Comparison of ENCODE assay signal across 26 cellular contexts in the genomic region with DNA sequence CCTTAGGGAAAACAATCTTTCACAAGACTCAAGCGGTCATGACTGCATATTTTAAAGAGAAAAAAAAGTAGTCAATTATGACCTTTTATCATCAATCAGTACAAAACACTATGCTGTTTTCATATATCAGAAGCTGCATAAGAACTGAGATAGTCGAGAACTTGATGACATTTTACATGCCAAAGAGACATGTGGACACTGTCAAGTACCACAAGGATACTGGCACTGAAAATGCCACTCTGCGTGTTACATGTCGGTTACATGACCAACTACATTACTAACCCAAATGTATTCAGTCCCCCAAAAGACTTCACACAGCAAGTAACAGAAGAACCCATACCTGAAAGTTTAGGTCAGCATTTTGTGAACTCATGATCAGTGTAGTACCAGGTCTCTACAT.
DNase-seq lines count a peak whose midpoint lies in the region; ATAC-seq, FAIRE-seq and TF ChIP-seq lines count a peak whose summit lies in the region.
"Had no signal": no experiment of that assay in that cellular context is flagged by ENCODE, and none has a peak within 500 bp of the region (broad histone marks: within the 10 kb centered on the region; RNA-seq: fewer than 3 reads in every experiment).

No MANE protein-coding gene starts in this region.

- H3K9ac ChIP-seq in SK-N-SH (no peak overlapping the region), endothelial cell of umbilical vein (replicated peaks; ENCODE audit: extremely low read depth, insufficient read depth, low read length) (no peak overlapping the region)
- H3K9ac ChIP-seq: BLaER1 treated with 17β-estradiol and CSF1 and Interleukin-3, amounts not matched to agents 10 nM and 100 nM had no signal

- POLR2A ChIA-PET in SK-N-SH (lab: Yijun Ruan, JAX) (no interaction called here), endothelial cell of umbilical vein (lab: Charles Lee) (no interaction called here)
- POLR2A ChIA-PET in CD4-positive, alpha-beta memory T cell (lab: Charles Lee; ENCODE audit: partially characterized antibody), result no interaction called here

- intact Hi-C loops in endothelial cell of umbilical vein (cut with micrococcal nuclease) (no loop called here), heart left ventricle (cut with DNase I) (no loop called here)
- intact Hi-C loops in CD4-positive, alpha-beta memory T cell (cut with micrococcal nuclease), result no loop called here

- TF ChIP-seq POLR2A in endothelial cell of umbilical vein (IDR thresholded peaks at IDR 0.05; ENCODE audit: low read depth, low read length) (no peak), heart left ventricle (IDR thresholded peaks at IDR 0.05) (no peak)

- TF ChIP-seq CTCF in SK-N-SH (IDR thresholded peaks at IDR 0.05) (no peak), endothelial cell of umbilical vein (IDR thresholded peaks at IDR 0.05; ENCODE audit: extremely low read depth in 1 of 2, insufficient read depth in 1 of 2, low read depth in 1 of 2, low read length in 2 of 2) (no peak), heart left ventricle (IDR thresholded peaks at IDR 0.05) (no peak)

- no peaks in the 10 kb centered on the region for H3K9me1 ChIP-seq in endothelial cell of umbilical vein (replicated peaks; ENCODE audit: control insufficient read depth, extremely low read depth, insufficient read depth, low read length)

- no peak overlapping the region for H3K4me3 Mint-ChIP-seq in CD4-positive, alpha-beta memory T cell
- H3K4me3 Mint-ChIP-seq: CD8-positive, alpha-beta memory T cell had no signal

- peaks cover 0 to 13% (median 5%) of the 10 kb centered on the region in 8 donors for H3K9me3 Mint-ChIP-seq in CD4-positive, alpha-beta memory T cell

- H4K20me1 ChIP-seq in SK-N-SH (ENCODE audit: insufficient read depth) (no peaks in the 10 kb centered on the region), endothelial cell of umbilical vein (replicated peaks; ENCODE audit: control insufficient read depth, extremely low read depth, insufficient read depth, low read length) (no peaks in the 10 kb centered on the region)
- H4K20me1 ChIP-seq: BLaER1 treated with 17β-estradiol and CSF1 and Interleukin-3, amounts not matched to agents 10 nM and 100 nM had no signal

- H3K27me3 Mint-ChIP-seq in CD4-positive, alpha-beta memory T cell, result no peaks in the 10 kb centered on the region
- H3K27me3 Mint-ChIP-seq: CD8-positive, alpha-beta memory T cell had no signal

- no peaks in the 10 kb centered on the region for H3K9me3 ChIP-seq in SK-N-SH
- H3K9me3 ChIP-seq in endothelial cell of umbilical vein (replicated peaks; ENCODE audit: control insufficient read depth, insufficient read depth, low read length), result no peaks in the 10 kb centered on the region
- no peaks in the 10 kb centered on the region for H3K9me3 ChIP-seq in heart left ventricle
- peaks cover 0 to 5% of the 10 kb centered on the region in 2 donors for H3K9me3 ChIP-seq in CD4-positive, alpha-beta memory T cell (ENCODE audit: control insufficient read depth in 1 of 2, low read length in 2 of 2)
- H3K9me3 ChIP-seq: BLaER1 treated with 17β-estradiol and CSF1 and Interleukin-3, amounts not matched to agents 10 nM and 100 nM had no signal

- H3K79me2 ChIP-seq in SK-N-SH (ENCODE audit: insufficient read depth) (no peaks in the 10 kb centered on the region), endothelial cell of umbilical vein (ENCODE audit: control insufficient read depth, insufficient read depth, low read length) (no peaks in the 10 kb centered on the region)

- 87% methylated on average over 4 of the region's 4 CpGs for WGBS in SK-N-SH (ENCODE audit: low lambda C conversion rate)
- 39 to 63% (median 48%) methylated on average over 4 of the region's 4 CpGs for WGBS in heart left ventricle, 4 donors

- no TSS peak for BruUV-seq in endothelial cell of umbilical vein (replicated peaks; lab: Mats Ljungman, UMichigan)

- DNase-seq in SK-N-SH (no peak), endothelial cell of umbilical vein (ENCODE audit: low read depth, low spot score) (no peak), heart left ventricle (peak in 2 of 5 donors; percentile 16 to 19), medulla oblongata (ENCODE audit: extremely low spot score) (peak; percentile 4), NCI-H128 (lab: John Stamatoyannopoulos, UW; ENCODE audit: unreplicated experiment) (no peak)
- DNase-seq in activated naive CD4-positive, alpha-beta T cell (lab: John Stamatoyannopoulos, UW), result no peak
- no peak for DNase-seq in CD4-positive, alpha-beta memory T cell
- DNase-seq: ACHN; Calu3; CD8-positive, alpha-beta memory T cell; DMS153; H7; MM.1S; NCI-H1048; NCI-H1436; NCI-H1930; NCI-H2227 treated with DMSO at 0.1 percent for 48 hours; NCI-H748 treated with DMSO at 0.1 percent for 48 hours; PC-9; RPMI8226; SIG-M5 had no signal

- H3K4me2 ChIP-seq in SK-N-SH (no peak overlapping the region), endothelial cell of umbilical vein (ENCODE audit: insufficient read depth, low read length) (no peak overlapping the region)
- H3K4me2 ChIP-seq: BLaER1 treated with 17β-estradiol and CSF1 and Interleukin-3, amounts not matched to agents 10 nM and 100 nM; PC-9 had no signal

- H2AFZ ChIP-seq in SK-N-SH (ENCODE audit: low read depth) (no peak overlapping the region), endothelial cell of umbilical vein (ENCODE audit: low read depth, low read length) (peak overlapping the region; percentile 47)

- no peak overlapping the region for H3K27ac Mint-ChIP-seq in CD4-positive, alpha-beta memory T cell
- H3K27ac Mint-ChIP-seq: CD8-positive, alpha-beta memory T cell had no signal

- peak; percentile 24 for FAIRE-seq in endothelial cell of umbilical vein (lab: Jason Lieb, UNC)
- FAIRE-seq: GM12891, K562 had no signal

- no peaks in the 10 kb centered on the region for H3K36me3 Mint-ChIP-seq in CD4-positive, alpha-beta memory T cell
- H3K36me3 Mint-ChIP-seq: CD8-positive, alpha-beta memory T cell had no signal

- no peaks in the 10 kb centered on the region for H3K9me2 ChIP-seq in SK-N-SH

- dilution Hi-C loops in endothelial cell of umbilical vein (cut with MboI; ENCODE audit: extremely low pct_ligation_motif_present, low sequenced_read_pairs), result no loop called here

- no peaks in the 10 kb centered on the region for H3K27me3 ChIP-seq in SK-N-SH (ENCODE audit: insufficient read depth)
- no peaks in the 10 kb centered on the region for H3K27me3 ChIP-seq in endothelial cell of umbilical vein (ENCODE audit: control insufficient read depth in 2 of 2, insufficient read depth in 2 of 2, low read length in 2 of 2)
- H3K27me3 ChIP-seq in heart left ventricle, result no peaks in the 10 kb centered on the region
- no peaks in the 10 kb centered on the region for H3K27me3 ChIP-seq in CD4-positive, alpha-beta memory T cell (ENCODE audit: insufficient read depth, low read length)
- H3K27me3 ChIP-seq: BLaER1 treated with 17β-estradiol and CSF1 and Interleukin-3, amounts not matched to agents 10 nM and 100 nM had no signal

- no peak for TF ChIP-seq RAD21 in SK-N-SH (IDR thresholded peaks at IDR 0.05; ENCODE audit: low read length)

- H3K4me1 ChIP-seq in SK-N-SH (ENCODE audit: control insufficient read depth in 1 of 2, insufficient read depth in 2 of 2, low read depth in 1 of 2, low read length in 1 of 2) (no peaks in the 10 kb centered on the region), endothelial cell of umbilical vein (ENCODE audit: control insufficient read depth, extremely low read depth, insufficient read depth, low read length) (no peaks in the 10 kb centered on the region), heart left ventricle (peaks cover 0 to 17% (median 0%) of the 10 kb centered on the region in 12 donors)
- no peaks in the 10 kb centered on the region for H3K4me1 ChIP-seq in CD4-positive, alpha-beta memory T cell (ENCODE audit: insufficient read depth, low read length)
- H3K4me1 ChIP-seq: BLaER1 treated with 17β-estradiol and CSF1 and Interleukin-3, amounts not matched to agents 10 nM and 100 nM had no signal

- ATAC-seq in SK-N-SH treated with all-trans-retinoic acid at 6 μM for 48 hours, result peak; percentile 32; the same call in 2 of the 3 replicates
- ATAC-seq in heart left ventricle, result peak; percentile 48 to 65 (median 64)
- ATAC-seq: K562 had no signal

- TF ChIP-seq EP300 in SK-N-SH (IDR thresholded peaks at IDR 0.05; ENCODE audit: borderline replicate concordance in 1 of 2, low read depth in 1 of 2, low read length in 1 of 2), result no peak

- H3K4me3 ChIP-seq in SK-N-SH (ENCODE audit: low read depth in 2 of 2, low read length in 1 of 2), result no peak overlapping the region
- H3K4me3 ChIP-seq in endothelial cell of umbilical vein (replicated peaks in 1 of 3; ENCODE audit: insufficient read depth in 1 of 3, low read depth in 1 of 3, low read length in 3 of 3), result no peak overlapping the region
- no peak overlapping the region for H3K4me3 ChIP-seq in heart left ventricle
- no peak overlapping the region for H3K4me3 ChIP-seq in CD4-positive, alpha-beta memory T cell (ENCODE audit: low read length in 2 of 2)
- H3K4me3 ChIP-seq: BLaER1 treated with 17β-estradiol and CSF1 and Interleukin-3, amounts not matched to agents 10 nM and 100 nM; K562; PC-9 had no signal

- no peaks in the 10 kb centered on the region for H3F3A ChIP-seq in SK-N-SH (replicated peaks; ENCODE audit: insufficient read depth)

- no peak overlapping the region; a peak in 1 of 4 replicates for H3K27ac ChIP-seq in SK-N-SH (ENCODE audit: low read depth in 2 of 2, low read length in 1 of 2)
- H3K27ac ChIP-seq in endothelial cell of umbilical vein (ENCODE audit: insufficient read depth, low read depth, low read length), result no peak overlapping the region
- H3K27ac ChIP-seq in heart left ventricle, result peak overlapping the region in 10 of 12 donors; percentile 41 to 84 (median 71)
- H3K27ac ChIP-seq in CD4-positive, alpha-beta memory T cell (ENCODE audit: low read depth, low read length), result no peak overlapping the region
- H3K27ac ChIP-seq: 22Rv1; BLaER1 treated with 17β-estradiol and CSF1 and Interleukin-3, amounts not matched to agents 10 nM and 100 nM; PC-9 had no signal

- no peaks in the 10 kb centered on the region for H3K4me1 Mint-ChIP-seq in CD4-positive, alpha-beta memory T cell
- H3K4me1 Mint-ChIP-seq: CD8-positive, alpha-beta memory T cell had no signal

- H3K36me3 ChIP-seq in SK-N-SH (replicated peaks in 1 of 2; ENCODE audit: control insufficient read depth in 1 of 2, insufficient read depth in 2 of 2, low read length in 1 of 2) (no peaks in the 10 kb centered on the region), endothelial cell of umbilical vein (ENCODE audit: control insufficient read depth in 2 of 2, extremely low read depth in 1 of 2, insufficient read depth in 2 of 2, low read length in 2 of 2) (no peaks in the 10 kb centered on the region), heart left ventricle (no peaks in the 10 kb centered on the region)
- H3K36me3 ChIP-seq in CD4-positive, alpha-beta memory T cell (ENCODE audit: insufficient read depth, low read length), result no peaks in the 10 kb centered on the region
- H3K36me3 ChIP-seq: BLaER1 treated with 17β-estradiol and CSF1 and Interleukin-3, amounts not matched to agents 10 nM and 100 nM had no signal

- CTCF ChIA-PET in SK-N-SH (lab: Yijun Ruan, JAX), result no interaction called here
- CTCF ChIA-PET in endothelial cell of umbilical vein (lab: Charles Lee), result no interaction called here
- CTCF ChIA-PET in CD4-positive, alpha-beta memory T cell (lab: Charles Lee; ENCODE audit: partially characterized antibody), result no interaction called here

TF ChIP-seq in endothelial cell of umbilical vein, 7 proteins besides CTCF, POLR2A, EP300 and RAD21 (continues in another document):
- TF ChIP-seq GATA2 (IDR thresholded peaks at IDR 0.05; ENCODE audit: insufficient read depth, insufficient read length, low read depth, low read length) (no peak), POLR2AphosphoS5 (IDR thresholded peaks at IDR 0.05; ENCODE audit: insufficient read depth, low read depth, low read length) (no peak)

Comparison
In these comparisons a context has a peak if more than half of its experiments do, and no peak if none do; other contexts are left out.
1. H3K27ac ChIP-seq: peak in heart left ventricle (10 of 12); none in SK-N-SH (0 of 2), endothelial cell of umbilical vein (single experiment) and CD4-positive, alpha-beta memory T cell (single experiment).